9 cellular contexts compared by ENCODE assay signal in genomic region chrX:101932249-101932570, GRCh38. TPM values are rescaled to one million over a fixed set of nuclear protein-coding genes. Genes with fewer than 3 reads are reported as not detected.
A peak's percentile ranks its signal among the peaks of the same experiment; 100 is the strongest.
DNase-seq lines count a peak whose midpoint lies in the region; TF ChIP-seq lines count a peak whose summit lies in the region.
"Had no signal": no experiment of that assay in that cellular context is flagged by ENCODE, and none has a peak within 500 bp of the region (broad histone marks: within the 10 kb centered on the region; RNA-seq: fewer than 3 reads in every experiment).

No MANE protein-coding gene starts in this region.

- peaks cover 12% of the 10 kb centered on the region for H3K4me1 Mint-ChIP-seq in brain
- peaks cover 7% of the 10 kb centered on the region for H3K4me1 Mint-ChIP-seq in nephron

- H3K27me3 ChIP-seq in HL-60 (ENCODE audit: insufficient read depth, poor library complexity, severe bottlenecking) = no peaks in the 10 kb centered on the region

- TF ChIP-seq CTCF in AG04449 (IDR thresholded peaks at IDR 0.05; ENCODE audit: insufficient read depth, low read length, missing control alignments) (no peak), HL-60 (IDR thresholded peaks at IDR 0.05; ENCODE audit: insufficient read depth, low read length) (no peak), brain (conservative IDR thresholded peaks at IDR 0.05) (no peak), nephron (IDR thresholded peaks at IDR 0.05; ENCODE audit: unreplicated experiment in 3 of 3) (no peak)

- H3K27ac ChIP-seq in HL-60 (replicated peaks) = peak overlapping the region; percentile 93

- H3K27ac Mint-ChIP-seq in brain (peak overlapping the region; percentile 47 to 91 (median 89)), nephron (peak overlapping the region; percentile 35 to 90 (median 88))

- H3K36me3 Mint-ChIP-seq in brain = no peaks in the 10 kb centered on the region
- no peaks in the 10 kb centered on the region for H3K36me3 Mint-ChIP-seq in nephron (ENCODE audit: low read depth)

- peaks cover 3% of the 10 kb centered on the region for H3K27me3 Mint-ChIP-seq in brain
- H3K27me3 Mint-ChIP-seq in nephron (ENCODE audit: low read depth) = no peaks in the 10 kb centered on the region

- CTCF ChIA-PET in AG04449 (lab: Yijun Ruan, JAX) = interaction anchor here (1.5 kb wide), 1 partner anchor 11 kb away, joined by 4 read pairs; no protein-coding TSS in a partner anchor

- DNase-seq in AG04449 (ENCODE audit: low read depth, low spot score) = no peak
- no peak for DNase-seq in HL-60 (ENCODE audit: low read depth in 1 of 2, low spot score in 1 of 2)
- DNase-seq in DMS114 treated with DMSO at 0.1 percent for 48 hours (lab: John Stamatoyannopoulos, UW; ENCODE audit: unreplicated experiment) = no peak
- DNase-seq in SK-N-DZ (ENCODE audit: low spot score) = no peak
- no peak for DNase-seq in kidney tubule cell (ENCODE audit: low spot score)
- DNase-seq in NCI-H1417 treated with DMSO at 0.1 percent for 48 hours (lab: John Stamatoyannopoulos, UW) = no peak
- DNase-seq: HCEC 1CT had no signal

- H3K4me3 ChIP-seq in AG04449 (ENCODE audit: low read depth, low read length) = peak overlapping the region; percentile 52
- no peak overlapping the region for H3K4me3 ChIP-seq in HL-60 (replicated peaks; ENCODE audit: insufficient read depth, low read length)

- H3K4me3 Mint-ChIP-seq in brain (peak overlapping the region; percentile 78 to 88 (median 81)), nephron (peak overlapping the region; percentile 84 to 89 (median 85))

- POLR2A ChIA-PET in AG04449 (lab: Yijun Ruan, JAX) = no interaction called here

- H3K9me3 Mint-ChIP-seq in brain = peaks cover 0 to 4% (median 2%) of the 10 kb centered on the region in 5 experiments
- H3K9me3 Mint-ChIP-seq in nephron = peaks cover 8% of the 10 kb centered on the region

RNA-seq across cellular contexts. Expression of gene ZMAT1, which starts 0.4 kb away (rescaled TPM):
- polyA plus RNA-seq in brain (ENCODE audit: insufficient read depth, low read depth, low replicate concordance) = 1.2 TPM
- not detected in 2 replicates for polyA plus RNA-seq in SK-N-DZ (2014; cell fraction: cytosol; rRNA removed)
- 0.03 and 0.09 TPM in 2 replicates for polyA plus RNA-seq in SK-N-DZ (2014; cell fraction: nucleus; rRNA removed)
